In the genomic region with DNA sequence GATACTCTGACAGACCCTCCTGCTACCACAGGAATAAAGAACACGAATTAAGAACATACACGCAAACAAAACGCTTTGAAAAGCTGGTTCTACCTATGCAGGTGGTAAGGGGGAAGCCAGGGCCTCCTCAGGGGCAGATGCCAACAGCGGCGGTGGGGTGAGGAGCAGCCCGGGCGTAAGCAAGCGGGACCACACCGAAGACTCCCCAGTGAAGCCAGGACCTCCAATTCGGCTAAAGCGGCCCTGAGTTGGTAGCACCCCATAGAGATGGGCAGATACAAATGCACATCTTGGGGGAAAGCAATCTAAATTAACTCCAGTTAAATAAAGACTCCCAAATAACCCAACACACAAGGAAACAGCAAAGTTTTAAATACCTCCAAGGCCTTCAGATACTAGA, we compare ENCODE assay signal across 19 cellular contexts. TPM values are rescaled to one million over a fixed set of nuclear protein-coding genes. Genes with fewer than 3 reads are reported as not detected.
A peak's percentile ranks its signal among the peaks of the same experiment; 100 is the strongest.
DNase-seq lines count a peak whose midpoint lies in the region; ATAC-seq and TF ChIP-seq lines count a peak whose summit lies in the region.
"Had no signal": no experiment of that assay in that cellular context is flagged by ENCODE, and none has a peak within 500 bp of the region (broad histone marks: within the 10 kb centered on the region; RNA-seq: fewer than 3 reads in every experiment).

No MANE protein-coding gene starts in this region.

- H3K4me1 Mint-ChIP-seq in activated T-helper 17 cell treated with anti-CD3 and anti-CD28 coated beads, Interleukin-2, amount 50 U/mL, for 72 hours = no peaks in the 10 kb centered on the region
- H3K4me1 Mint-ChIP-seq in naive B cell = peaks cover 3 to 19% (median 11%) of the 10 kb centered on the region in 3 donors
- no peaks in the 10 kb centered on the region for H3K4me1 Mint-ChIP-seq in MCF 10A (ENCODE audit: insufficient read depth, unreplicated experiment)

- no peak overlapping the region for H3K4me3 Mint-ChIP-seq in activated T-helper 17 cell treated with anti-CD3 and anti-CD28 coated beads, Interleukin-2, amount 50 U/mL, for 72 hours
- H3K4me3 Mint-ChIP-seq in naive B cell = no peak overlapping the region
- H3K4me3 Mint-ChIP-seq in MCF 10A (ENCODE audit: unreplicated experiment) = no peak overlapping the region
- H3K4me3 Mint-ChIP-seq: CD8-positive, alpha-beta memory T cell had no signal

- ATAC-seq in GM18505 (IDR thresholded peaks at IDR 0.05; ENCODE audit: unreplicated experiment) = no peak
- ATAC-seq in activated T-helper 17 cell treated with anti-CD3 and anti-CD28 coated beads, Interleukin-2, amount 50 U/mL, for 72 hours (replicated peaks) = no peak
- ATAC-seq in naive B cell (ENCODE audit: low read depth in 2 of 2) = no peak
- ATAC-seq in HG03025 (IDR thresholded peaks at IDR 0.05; ENCODE audit: low FRiP score, unreplicated experiment) = no peak
- ATAC-seq: Right ventricle myocardium inferior had no signal

- POLR2A ChIA-PET in MCF 10A (lab: Yijun Ruan, JAX) = no interaction called here

- no peak for TF ChIP-seq CTCF in MCF 10A (IDR thresholded peaks at IDR 0.05; ENCODE audit: unreplicated experiment)

- TF ChIP-seq POLR2A in GM18505 (IDR thresholded peaks at IDR 0.05; ENCODE audit: borderline replicate concordance, extremely low read depth, insufficient read depth, insufficient read length) (peak; percentile 33), erythroblast (IDR thresholded peaks at IDR 0.05; ENCODE audit: low read length) (no peak)

- H3K9me3 Mint-ChIP-seq in activated T-helper 17 cell treated with anti-CD3 and anti-CD28 coated beads, Interleukin-2, amount 50 U/mL, for 72 hours = no peaks in the 10 kb centered on the region
- H3K9me3 Mint-ChIP-seq in naive B cell (no peaks in the 10 kb centered on the region), MCF 10A (ENCODE audit: unreplicated experiment) (no peaks in the 10 kb centered on the region)

- peaks cover 83% of the 10 kb centered on the region for H3K36me3 Mint-ChIP-seq in activated T-helper 17 cell treated with anti-CD3 and anti-CD28 coated beads, Interleukin-2, amount 50 U/mL, for 72 hours (ENCODE audit: low read depth)
- H3K36me3 Mint-ChIP-seq in naive B cell (peaks cover 8 to 12% of the 10 kb centered on the region in 2 donors), MCF 10A (ENCODE audit: insufficient read depth, unreplicated experiment) (peaks cover 85% of the 10 kb centered on the region)

- intact Hi-C loops in MCF 10A (cut with micrococcal nuclease) = no loop called here

- BruUV-seq in MCF 10A (replicated peaks; lab: Mats Ljungman, UMichigan) = no TSS peak

- CTCF ChIA-PET in MCF 10A (lab: Yijun Ruan, JAX) = no interaction called here

- DNase-seq in naive B cell (no peak), MCF 10A (ENCODE audit: unreplicated experiment) (no peak), erythroblast (lab: John Stamatoyannopoulos, UW) (no peak), DMS153 treated with DMSO at 0.1 percent for 48 hours (lab: John Stamatoyannopoulos, UW; ENCODE audit: unreplicated experiment) (no peak)
- DNase-seq: Calu3; CD8-positive, alpha-beta memory T cell; DMS153; H7; KBM-7; MG63; NCI-H1105 treated with DMSO at 0.1 percent for 48 hours; NCI-H2029; NCI-H446 treated with DMSO at 0.1 percent for 48 hours; NCI-H526 treated with DMSO at 0.1 percent for 48 hours; PC-9 had no signal

- peak overlapping the region; percentile 44 for H3K27ac Mint-ChIP-seq in activated T-helper 17 cell treated with anti-CD3 and anti-CD28 coated beads, Interleukin-2, amount 50 U/mL, for 72 hours
- H3K27ac Mint-ChIP-seq in naive B cell (peak overlapping the region in 4 of 6 donors; percentile 26 to 95 (median 70)), MCF 10A (ENCODE audit: low read depth, unreplicated experiment) (no peak overlapping the region)

- no peaks in the 10 kb centered on the region for H3K27me3 Mint-ChIP-seq in activated T-helper 17 cell treated with anti-CD3 and anti-CD28 coated beads, Interleukin-2, amount 50 U/mL, for 72 hours
- H3K27me3 Mint-ChIP-seq in naive B cell (no peaks in the 10 kb centered on the region), MCF 10A (ENCODE audit: insufficient read depth, unreplicated experiment) (no peaks in the 10 kb centered on the region)
- H3K27me3 Mint-ChIP-seq: CD8-positive, alpha-beta memory T cell had no signal

RNA-seq across cellular contexts. Expression of gene NIPA2, which starts 32.4 kb away (rescaled TPM):
- 10 to 100 TPM; 39.9 to 90.7 TPM for total RNA-seq in activated T-helper 17 cell treated with anti-CD3 and anti-CD28 coated beads, Interleukin-2, amount 50 U/mL, for 72 hours
- 100 to 1,000 TPM in 2 of 6 donors, 10 to 100 TPM in 4; 76.0 to 103 (median 98.8) TPM for polyA plus RNA-seq in naive B cell (ENCODE audit: low read depth in 6 of 6)
- 50.4 and 51.9 TPM in 2 replicates for total RNA-seq in MCF 10A (2022)
